Comparison of ENCODE assay signal across 20 cellular contexts in genomic region chr6:63516186-63516944, GRCh38. TPM values are rescaled to one million over a fixed set of nuclear protein-coding genes. Genes with fewer than 3 reads are reported as not detected.
DNase-seq lines count a peak whose midpoint lies in the region; ATAC-seq and TF ChIP-seq lines count a peak whose summit lies in the region.
"Had no signal": no experiment of that assay in that cellular context is flagged by ENCODE, and none has a peak within 500 bp of the region (broad histone marks: within the 10 kb centered on the region; RNA-seq: fewer than 3 reads in every experiment).

No MANE protein-coding gene starts in this region.

- intact Hi-C loops in Caco-2 (cut with micrococcal nuclease; ENCODE audit: unreplicated experiment) = loop anchor here (1.0 kb wide), 1 partner anchor 58 kb away; no protein-coding TSS in a partner anchor
- intact Hi-C loops in mucosa of descending colon (cut with DNase I, micrococcal nuclease) = no loop called here

- H4K8ac ChIP-seq in H9 (replicated peaks; ENCODE audit: insufficient read length, low read depth, low read length) = no peak overlapping the region

- in situ Hi-C loops in SK-MEL-5 (cut with HindIII; ENCODE audit: low pct_unique_long_range_greater_than_20kb, low sequenced_read_pairs) = no loop called here

- H3K79me1 ChIP-seq in H9 (ENCODE audit: insufficient read depth, low read depth, low read length, poor library complexity, severe bottlenecking) = no peaks in the 10 kb centered on the region

- H3K27me3 ChIP-seq in Caco-2 (replicated peaks; ENCODE audit: control insufficient read depth, insufficient read depth, low read length) (no peaks in the 10 kb centered on the region), H9 (ENCODE audit: insufficient read depth, low read length) (no peaks in the 10 kb centered on the region)

- DNase-seq in Caco-2 (peak in 1 of 2 experiments; percentile 21), SK-MEL-5 (ENCODE audit: low read depth, low spot score) (peak; percentile 89), mucosa of descending colon (no peak), GM10266 (ENCODE audit: extremely low spot score) (no peak), H9 (no peak)
- DNase-seq in activated CD8-positive, alpha-beta memory T cell treated with anti-CD3 and anti-CD28 coated beads, Interleukin-2, amount 50 U/mL, for 4 hours = no peak
- no peak for DNase-seq in activated naive CD8-positive, alpha-beta T cell treated with anti-CD3 and anti-CD28 coated beads for 36 hours
- DNase-seq: activated CD8-positive, alpha-beta memory T cell treated with anti-CD3 and anti-CD28 coated beads, Interleukin-2, amount 50 U/mL, for 48 hours; activated naive CD4-positive, alpha-beta T cell; CD8-positive, alpha-beta T cell; dermis blood vessel endothelial cell; Karpas-422; left ventricle myocardium inferior; natural killer cell; NCI-H146; NCI-H345; stimulated activated naive CD8-positive, alpha-beta T cell treated with anti-CD3 and anti-CD28 coated beads, Interleukin-15, amount 100 ng/mL, for 72 hours had no signal

- no CpG with 5 or more reads among the region's 2 CpGs for WGBS in H9 (ENCODE audit: extremely low coverage, insufficient read length, low lambda C conversion rate)

- H3K23ac ChIP-seq in H9 (ENCODE audit: insufficient read length, low read depth, low read length) = no peak overlapping the region

- H3K4me1 ChIP-seq in Caco-2 (peaks cover 60% of the 10 kb centered on the region), mucosa of descending colon (ENCODE audit: low read depth) (no peaks in the 10 kb centered on the region), H9 (ENCODE audit: insufficient read depth, low read length) (no peaks in the 10 kb centered on the region)
- H3K4me1 ChIP-seq: left ventricle myocardium inferior had no signal

- no peak overlapping the region for H4K91ac ChIP-seq in H9 (ENCODE audit: insufficient read length, low read depth, low read length)

- BruUV-seq in Caco-2 (replicated peaks; lab: Mats Ljungman, UMichigan) = TSS peak; percentile 32

- H3K9me3 ChIP-seq in Caco-2 (no peaks in the 10 kb centered on the region), mucosa of descending colon (no peaks in the 10 kb centered on the region), H9 (ENCODE audit: control insufficient read depth, low read depth, low read length) (no peaks in the 10 kb centered on the region)
- H3K9me3 ChIP-seq: left ventricle myocardium inferior had no signal

- H3K4me2 ChIP-seq in H9 (ENCODE audit: insufficient read depth, insufficient read length, low read length) = no peak overlapping the region

- H3K27me3 Mint-ChIP-seq in Caco-2 (ENCODE audit: insufficient read depth, unreplicated experiment) = no peaks in the 10 kb centered on the region
- no peaks in the 10 kb centered on the region for H3K27me3 Mint-ChIP-seq in H9 (ENCODE audit: low read depth)
- H3K27me3 Mint-ChIP-seq in activated naive CD8-positive, alpha-beta T cell treated with anti-CD3 and anti-CD28 coated beads for 36 hours = peaks cover 6% of the 10 kb centered on the region

- H3K36me3 Mint-ChIP-seq in Caco-2 (ENCODE audit: insufficient read depth, unreplicated experiment) = no peaks in the 10 kb centered on the region
- no peaks in the 10 kb centered on the region for H3K36me3 Mint-ChIP-seq in H9 (ENCODE audit: insufficient read depth in 1 of 3, low read depth in 3 of 3)
- H3K36me3 Mint-ChIP-seq in activated naive CD8-positive, alpha-beta T cell treated with anti-CD3 and anti-CD28 coated beads for 36 hours = no peaks in the 10 kb centered on the region
- H3K36me3 Mint-ChIP-seq: CD8-positive, alpha-beta T cell; natural killer cell had no signal

- H2BK15ac ChIP-seq in H9 (ENCODE audit: low read depth, low read length) = no peak overlapping the region

- H3K4me1 Mint-ChIP-seq in Caco-2 (ENCODE audit: low read depth, unreplicated experiment) (peaks cover 23% of the 10 kb centered on the region), H9 (no peaks in the 10 kb centered on the region)
- peaks cover 5% of the 10 kb centered on the region for H3K4me1 Mint-ChIP-seq in activated naive CD8-positive, alpha-beta T cell treated with anti-CD3 and anti-CD28 coated beads for 36 hours
- H3K4me1 Mint-ChIP-seq: natural killer cell; stimulated activated naive CD8-positive, alpha-beta T cell treated with anti-CD3 and anti-CD28 coated beads, Interleukin-15, amount 100 ng/mL, for 72 hours had no signal

- no peak overlapping the region for H4K5ac ChIP-seq in H9 (ENCODE audit: insufficient read length, low read depth, low read length)

- POLR2A ChIA-PET in Caco-2 (lab: Charles Lee) = interaction anchor here (0.7 kb wide), 1 partner anchor 57 kb away, joined by 3 read pairs; no protein-coding TSS in a partner anchor

- no peak overlapping the region for H2BK5ac ChIP-seq in H9 (ENCODE audit: insufficient read length, low read length)

- H2AK5ac ChIP-seq in H9 (ENCODE audit: insufficient read length, low read length) = no peak overlapping the region

- no peak overlapping the region for H3K4me3 ChIP-seq in Caco-2 (ENCODE audit: low read depth, low read length)
- H3K4me3 ChIP-seq in mucosa of descending colon = no peak overlapping the region
- H3K4me3 ChIP-seq: left ventricle myocardium inferior had no signal

- H2AFZ ChIP-seq in H9 (ENCODE audit: low read length) = no peak overlapping the region

- H3K36me3 ChIP-seq in Caco-2 (ENCODE audit: control insufficient read depth, insufficient read depth, low read length) (no peaks in the 10 kb centered on the region), mucosa of descending colon (ENCODE audit: low read depth) (no peaks in the 10 kb centered on the region)
- H3K36me3 ChIP-seq: left ventricle myocardium inferior had no signal

- H3K27ac Mint-ChIP-seq in Caco-2 (ENCODE audit: unreplicated experiment) (no peak overlapping the region), H9 (no peak overlapping the region)
- H3K27ac Mint-ChIP-seq in activated naive CD8-positive, alpha-beta T cell treated with anti-CD3 and anti-CD28 coated beads for 36 hours = no peak overlapping the region
- H3K27ac Mint-ChIP-seq: CD8-positive, alpha-beta T cell; natural killer cell; stimulated activated naive CD8-positive, alpha-beta T cell treated with anti-CD3 and anti-CD28 coated beads, Interleukin-15, amount 100 ng/mL, for 72 hours; T-helper 2 cell treated with Interferon-gamma antibody and Interleukin-4, amounts not matched to agents 5 μg/mL and 100 μg/mL, for 36 hours had no signal

- H2BK12ac ChIP-seq in H9 (ENCODE audit: insufficient read length, low read depth, low read length) = no peak overlapping the region

- no peak overlapping the region for H3K18ac ChIP-seq in H9 (ENCODE audit: insufficient read length, low read depth, low read length)

- ATAC-seq in esophagus mucosa (peak; percentile 35), mucosa of descending colon (peak; percentile 60)
- ATAC-seq: CD8-positive, alpha-beta T cell; natural killer cell; Right ventricle myocardium inferior; stimulated activated naive CD8-positive, alpha-beta T cell treated with anti-CD3 and anti-CD28 coated beads, Interleukin-15, amount 100 ng/mL, for 72 hours had no signal

- no peak overlapping the region for H3K14ac ChIP-seq in H9 (ENCODE audit: insufficient read depth, low read length)

- no peak overlapping the region for H3K9ac ChIP-seq in H9 (ENCODE audit: extremely low read depth, insufficient read length, low read length)

- H3K9me3 Mint-ChIP-seq in Caco-2 (ENCODE audit: unreplicated experiment) = no peaks in the 10 kb centered on the region
- no peaks in the 10 kb centered on the region for H3K9me3 Mint-ChIP-seq in H9
- no peaks in the 10 kb centered on the region for H3K9me3 Mint-ChIP-seq in activated naive CD8-positive, alpha-beta T cell treated with anti-CD3 and anti-CD28 coated beads for 36 hours
- H3K9me3 Mint-ChIP-seq: CD8-positive, alpha-beta T cell; natural killer cell; stimulated activated naive CD8-positive, alpha-beta T cell treated with anti-CD3 and anti-CD28 coated beads, Interleukin-15, amount 100 ng/mL, for 72 hours had no signal

- no peak overlapping the region for H2BK20ac ChIP-seq in H9 (ENCODE audit: low read depth, low read length, poor library complexity, severe bottlenecking)

- H3K79me2 ChIP-seq in H9 (ENCODE audit: insufficient read depth, low read length) = no peaks in the 10 kb centered on the region

- H3T11ph ChIP-seq in H9 (ENCODE audit: low read length) = no peak overlapping the region

- H3K23me2 ChIP-seq in H9 (ENCODE audit: insufficient read length, low read depth, low read length, poor library complexity, severe bottlenecking) = no peaks in the 10 kb centered on the region

- H3K27ac ChIP-seq in H9 (ENCODE audit: insufficient read length, low read depth, low read length) = no peak overlapping the region
- H3K27ac ChIP-seq: left ventricle myocardium inferior had no signal

- CTCF ChIA-PET in Caco-2 (lab: Charles Lee) = interaction anchor here (0.6 to 0.9 kb wide), 2 partner anchors 9 to 1169 kb away, joined by 3 read pairs; no protein-coding TSS in a partner anchor

- no peaks in the 10 kb centered on the region for H4K20me1 ChIP-seq in H9 (ENCODE audit: control insufficient read depth, insufficient read depth, insufficient read length)

- no peak overlapping the region for H3K4ac ChIP-seq in H9 (ENCODE audit: low read depth, low read length)

- TF ChIP-seq CTCF in Caco-2 (IDR thresholded peaks at IDR 0.05; ENCODE audit: insufficient read depth in 1 of 2, low read depth in 1 of 2, low read length in 1 of 2, severe bottlenecking in 1 of 2, unreplicated experiment in 1 of 2) (no peak), mucosa of descending colon (IDR thresholded peaks at IDR 0.05) (no peak), GM10266 (IDR thresholded peaks at IDR 0.05; ENCODE audit: control insufficient read depth, insufficient read depth, low read depth, missing control alignments) (no peak), H9 (conservative IDR thresholded peaks at IDR 0.05) (no peak)

- H2BK120ac ChIP-seq in H9 (ENCODE audit: low read depth, low read length, poor library complexity, severe bottlenecking) = no peak overlapping the region

- no peak overlapping the region for H3K4me3 Mint-ChIP-seq in Caco-2 (ENCODE audit: unreplicated experiment)
- no peak overlapping the region for H3K4me3 Mint-ChIP-seq in H9
- no peak overlapping the region for H3K4me3 Mint-ChIP-seq in activated naive CD8-positive, alpha-beta T cell treated with anti-CD3 and anti-CD28 coated beads for 36 hours
- H3K4me3 Mint-ChIP-seq: CD8-positive, alpha-beta T cell; natural killer cell; stimulated activated naive CD8-positive, alpha-beta T cell treated with anti-CD3 and anti-CD28 coated beads, Interleukin-15, amount 100 ng/mL, for 72 hours; T-helper 2 cell treated with Interferon-gamma antibody and Interleukin-4, amounts not matched to agents 5 μg/mL and 100 μg/mL, for 36 hours had no signal

- H3K56ac ChIP-seq in H9 (ENCODE audit: insufficient read length, low read depth, low read length) = no peak overlapping the region

RNA-seq across cellular contexts. Expression of gene PTP4A1, which starts 55.9 kb away (rescaled TPM):
- total RNA-seq in Caco-2 (2022) (122 and 129 TPM in 2 replicates), esophagus mucosa (97.3 TPM), mucosa of descending colon (100 to 1,000 TPM; 112 to 177 (median 147) TPM), H9 (2021) (85.9 and 91.0 TPM in 2 replicates)
- total RNA-seq in SK-MEL-5 (2014; rRNA removed; shearing (Covaris generic)) = 274 and 284 TPM in 2 replicates
- 214 and 267 TPM in 2 replicates for polyA plus RNA-seq in SK-MEL-5 (2015; cell fraction: cytosol; rRNA removed)
- 170 and 174 TPM in 2 replicates for polyA plus RNA-seq in SK-MEL-5 (2015; cell fraction: nucleus; rRNA removed)
- 10 to 100 TPM; 79.6 to 82.0 TPM for total RNA-seq in activated naive CD8-positive, alpha-beta T cell treated with anti-CD3 and anti-CD28 coated beads for 36 hours
